12 cellular contexts compared by ENCODE assay signal in the genomic region with DNA sequence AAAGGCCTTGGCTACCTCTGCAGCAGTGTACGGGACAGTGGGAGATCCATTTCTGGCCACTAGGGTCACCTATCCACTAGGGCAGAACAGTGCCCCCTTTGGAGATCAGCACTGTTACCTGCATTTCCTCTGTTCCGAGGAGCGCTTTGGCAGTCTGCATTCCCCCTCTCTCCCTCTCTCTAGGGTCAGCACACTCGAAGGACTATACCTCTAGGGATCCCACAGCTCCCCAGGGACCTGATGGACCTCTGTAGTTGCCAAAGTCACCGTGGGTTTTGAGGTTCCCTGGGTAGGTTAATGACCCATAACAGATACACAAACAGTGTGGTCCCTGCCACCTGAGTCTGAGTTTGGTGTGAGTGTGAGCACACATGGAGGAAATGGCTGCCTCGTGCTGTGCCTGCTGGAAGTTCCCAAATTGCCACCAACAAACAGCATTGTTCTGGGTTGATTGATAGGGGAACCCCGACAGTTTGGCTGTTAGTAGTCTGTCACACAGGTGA.
A peak's percentile ranks its signal among the peaks of the same experiment; 100 is the strongest.
DNase-seq lines count a peak whose midpoint lies in the region; ATAC-seq and TF ChIP-seq lines count a peak whose summit lies in the region.
"Had no signal": no experiment of that assay in that cellular context is flagged by ENCODE, and none has a peak within 500 bp of the region (broad histone marks: within the 10 kb centered on the region; RNA-seq: fewer than 3 reads in every experiment).

No MANE protein-coding gene starts in this region.

- in situ Hi-C loops in brain microvascular endothelial cell (cut with HindIII; ENCODE audit: low pct_ligation_motif_present, low sequenced_read_pairs): no loop called here

- H3K4me1 ChIP-seq in colonic mucosa: no peaks in the 10 kb centered on the region

- H3K9ac ChIP-seq in colonic mucosa (ENCODE audit: low read depth in 2 of 2, low read length in 2 of 2): no peak overlapping the region

- H3K4me3 ChIP-seq in brain microvascular endothelial cell (ENCODE audit: low read depth, low read length): no peak overlapping the region
- H3K4me3 ChIP-seq in colonic mucosa: no peak overlapping the region
- H3K4me3 ChIP-seq: cardiac muscle cell had no signal

- no peaks in the 10 kb centered on the region for H3K9me3 ChIP-seq in colonic mucosa

- TF ChIP-seq CTCF in brain microvascular endothelial cell (IDR thresholded peaks at IDR 0.05; ENCODE audit: low read depth, low read length, missing control alignments) (peak; percentile 56), colonic mucosa (IDR thresholded peaks at IDR 0.05) (no peak)

- H3K27me3 ChIP-seq in brain microvascular endothelial cell (replicated peaks) (no peaks in the 10 kb centered on the region), colonic mucosa (no peaks in the 10 kb centered on the region)
- H3K27me3 ChIP-seq: cardiac muscle cell had no signal

- DNase-seq in D341Med (ENCODE audit: low spot score) (peak; percentile 24), brain microvascular endothelial cell (no peak), hypothalamus (lab: John Stamatoyannopoulos, UW) (no peak), colonic mucosa (no peak)
- DNase-seq: CD4-positive, alpha-beta memory T cell; GOT3; SHP77 treated with DMSO at 0.1 percent for 48 hours had no signal

- H3K36me3 ChIP-seq in brain microvascular endothelial cell (replicated peaks) (no peaks in the 10 kb centered on the region), colonic mucosa (no peaks in the 10 kb centered on the region)
- H3K36me3 ChIP-seq: cardiac muscle cell had no signal

- ATAC-seq in GM19397 (IDR thresholded peaks at IDR 0.05; ENCODE audit: unreplicated experiment) (peak; percentile 52), HG03175 (IDR thresholded peaks at IDR 0.05; ENCODE audit: unreplicated experiment) (peak; percentile 65), GM21447 (IDR thresholded peaks at IDR 0.05; ENCODE audit: unreplicated experiment) (no peak), HG03108 (IDR thresholded peaks at IDR 0.05; ENCODE audit: unreplicated experiment) (no peak)

- intact Hi-C loops in colonic mucosa (cut with DNase I): no loop called here

- H3K27ac ChIP-seq in brain microvascular endothelial cell (no peak overlapping the region), colonic mucosa (no peak overlapping the region)
- H3K27ac ChIP-seq: cardiac muscle cell had no signal

Comparison
In these comparisons a context has a peak if more than half of its experiments do, and no peak if none do; other contexts are left out.
1. ATAC-seq: peak in GM19397 (single experiment) and HG03175 (single experiment); none in GM21447 (single experiment) and HG03108 (single experiment).